In genomic region chrX:149545545-149546543, GRCh38 we compare ENCODE assay signal across 1 cellular context.
TF ChIP-seq lines count a peak whose summit lies in the region.

No MANE protein-coding gene starts in this region.

TF ChIP-seq in GM12878, 131 proteins besides CTCF, POLR2A, EP300 and RAD21:
- 0 out of 2 replicates have a peak, but pooled peaks have one; percentile 20 for TF ChIP-seq ZNF687 (IDR thresholded peaks at IDR 0.05)
- peak; percentile 30; the same call in 1 of the 2 replicates for TF ChIP-seq SPI1 (IDR thresholded peaks at IDR 0.05; ENCODE audit: borderline replicate concordance, insufficient read depth, low read depth, low read length)
- peak in 1 of 2 experiments; percentile 21; a peak in 1 of 4 replicates for TF ChIP-seq BHLHE40 (IDR thresholded peaks at IDR 0.05; ENCODE audit: borderline replicate concordance in 1 of 2, low read depth in 2 of 2, low read length in 1 of 2)
